28 cellular contexts compared by ENCODE assay signal in genomic region chr17:82171750-82172375, GRCh38.
"Had no signal": no experiment of that assay in that cellular context is flagged by ENCODE, and none has a peak within 500 bp of the region (broad histone marks: within the 10 kb centered on the region; RNA-seq: fewer than 3 reads in every experiment).

No MANE protein-coding gene starts in this region.

- H3K36me3 ChIP-seq: SJCRH30 had no signal

- H3K27ac ChIP-seq: brain microvascular endothelial cell, KMS-11, PC-9, SJCRH30, SK-N-MC had no signal

- H3K9me3 ChIP-seq: SJCRH30 had no signal

- H3K4me3 ChIP-seq: PC-9, SJCRH30, SK-N-MC had no signal

- ATAC-seq: activated CD8-positive, alpha-beta T cell treated with anti-CD3 and anti-CD28 coated beads for 36 hours; activated T-cell treated with anti-CD3 and anti-CD28 coated beads, Interleukin-2, amount 50 U/mL, for 72 hours; activated T-helper 17 cell treated with anti-CD3 and anti-CD28 coated beads, Interleukin-2, amount 50 U/mL, for 72 hours had no signal

- DNase-seq: activated CD4-positive, alpha-beta T cell treated with anti-CD3 and anti-CD28 coated beads, Interleukin-2, amount 10 ng/mL, durations not matched to agents 24 days and 14 days; activated CD4-positive, alpha-beta T cell treated with anti-CD3 and anti-CD28 coated beads, Interleukin-2, amount 50 U/mL, for 4 hours; activated CD8-positive, alpha-beta T cell treated with anti-CD3 and anti-CD28 coated beads for 36 hours; activated effector memory CD4-positive, alpha-beta T cell treated with anti-CD3 and anti-CD28 coated beads, Interleukin-2, amount 50 U/mL, for 16 hours; activated naive CD4-positive, alpha-beta T cell; activated naive CD4-positive, alpha-beta T cell treated with anti-CD3 and anti-CD28 coated beads, Interleukin-2, amount 50 U/mL, for 16 hours; activated naive CD8-positive, alpha-beta T cell treated with anti-CD3 and anti-CD28 coated beads for 36 hours; activated T-cell treated with anti-CD3 and anti-CD28 coated beads, Interleukin-2, amount 50 U/mL, for 1 hour; activated T-cell treated with anti-CD3 and anti-CD28 coated beads, Interleukin-2, amount 50 U/mL, for 72 hours; amniotic stem cell; brain microvascular endothelial cell; NCI-H1092 treated with DMSO at 0.1 percent for 48 hours; NCI-H1417; NCI-H146; NCI-H187; NCI-H2029 treated with DMSO at 0.1 percent for 48 hours; NCI-H2107; NCI-H2171; NCI-H510A; NCI-H526; NCI-H748 treated with DMSO at 0.1 percent for 48 hours; NK-92 treated with Interleukin-12 subunit alpha and Interleukin-12 subunit beta, amount 100 ng/mL, for 24 hours; PC-9; SHP77; SJCRH30 had no signal

- H3K27me3 ChIP-seq: brain microvascular endothelial cell, SJCRH30 had no signal

- H3K4me1 ChIP-seq: SJCRH30 had no signal
